In genomic region chr1:90716552-90717355, GRCh38 we compare ENCODE assay signal across 10 cellular contexts. TPM values are rescaled to one million over a fixed set of nuclear protein-coding genes. Genes with fewer than 3 reads are reported as not detected.
DNase-seq lines count a peak whose midpoint lies in the region; FAIRE-seq and TF ChIP-seq lines count a peak whose summit lies in the region.
"Had no signal": no experiment of that assay in that cellular context is flagged by ENCODE, and none has a peak within 500 bp of the region (broad histone marks: within the 10 kb centered on the region; RNA-seq: fewer than 3 reads in every experiment).

BARHL2 (minus strand) TSS chr1:90717302; CDS start chr1:90717195, 107 bp downstream.

- DNase-seq in NCI-H82 (lab: John Stamatoyannopoulos, UW) (peak; percentile 69), NCI-H82 treated with DMSO at 0.1 percent for 48 hours (lab: John Stamatoyannopoulos, UW; ENCODE audit: unreplicated experiment) (no peak), WERI-Rb-1 (no peak), frontal cortex (ENCODE audit: low spot score in 2 of 2) (peak; percentile 15 to 40), smooth muscle cell (lab: John Stamatoyannopoulos, UW; ENCODE audit: unreplicated experiment) (no peak), SIG-M5 (lab: John Stamatoyannopoulos, UW) (no peak), NCI-H2029 (lab: John Stamatoyannopoulos, UW) (no peak), NCI-H128 (lab: John Stamatoyannopoulos, UW; ENCODE audit: unreplicated experiment) (no peak)
- DNase-seq: AML-193, midbrain had no signal

- no peak for TF ChIP-seq CTCF in WERI-Rb-1 (IDR thresholded peaks at IDR 0.05; ENCODE audit: low read depth, low read length)
- TF ChIP-seq CTCF in smooth muscle cell (IDR thresholded peaks at IDR 0.05; ENCODE audit: borderline replicate concordance, insufficient read depth, poor library complexity, severe bottlenecking): no peak

- H3K9ac ChIP-seq in smooth muscle cell (ENCODE audit: low read depth): no peak within 1 kb of the TSS

- H3K4me2 ChIP-seq in smooth muscle cell: peak within 1 kb of the TSS; percentile 86

- H3K27ac ChIP-seq in WERI-Rb-1 (no peak within 1 kb of the TSS), smooth muscle cell (ENCODE audit: low read depth) (no peak within 1 kb of the TSS)

- H3F3A ChIP-seq in smooth muscle cell (ENCODE audit: low read depth): no peaks in the 10 kb centered on the region

- H4K20me1 ChIP-seq in smooth muscle cell (ENCODE audit: low read depth): no peaks in the 10 kb centered on the region

- WGBS in smooth muscle cell (ENCODE audit: low lambda C conversion rate): 4% methylated on average over 58 of the region's 58 CpGs

- FAIRE-seq in frontal cortex (lab: Jason Lieb, UNC): no peak

- H3K27me3 ChIP-seq in WERI-Rb-1 (ENCODE audit: insufficient read depth, low read depth, severe bottlenecking) (peaks cover 59% of the 10 kb centered on the region), smooth muscle cell (ENCODE audit: low read depth) (peaks cover 99% of the 10 kb centered on the region)

- peak within 1 kb of the TSS; percentile 63 for H2AFZ ChIP-seq in smooth muscle cell (ENCODE audit: low read depth)

- H3K79me2 ChIP-seq in smooth muscle cell (ENCODE audit: low read depth): no peaks in the 10 kb centered on the region

- H3K4me1 ChIP-seq in smooth muscle cell (ENCODE audit: low read depth): peaks cover 29% of the 10 kb centered on the region

- H3K36me3 ChIP-seq in WERI-Rb-1 (no peaks in the 10 kb centered on the region), smooth muscle cell (ENCODE audit: low read depth) (no peaks in the 10 kb centered on the region)

- H3K9me3 ChIP-seq in WERI-Rb-1 (ENCODE audit: severe bottlenecking) (no peaks in the 10 kb centered on the region), smooth muscle cell (replicated peaks; ENCODE audit: low read depth) (no peaks in the 10 kb centered on the region)

- H3K4me3 ChIP-seq in WERI-Rb-1 (ENCODE audit: low read depth, low read length): peak within 1 kb of the TSS; percentile 62
- peak within 1 kb of the TSS; percentile 48 for H3K4me3 ChIP-seq in smooth muscle cell

RNA-seq across cellular contexts. Expression of gene BARHL2, which starts in this region (rescaled TPM):
- total RNA-seq in frontal cortex (under 0.01 TPM), smooth muscle cell (not detected in 2 replicates)
- not detected in 2 replicates for polyA plus RNA-seq in smooth muscle cell

Comparison
In these comparisons a context has a peak if more than half of its experiments do, and no peak if none do; other contexts are left out.
1. Peak in DNase-seq in frontal cortex; RNA of the gene not detected or under 1 TPM.